Comparison of ENCODE assay signal across 10 cellular contexts in genomic region chr9:73154271-73154670, GRCh38. TPM values are rescaled to one million over a fixed set of nuclear protein-coding genes. Genes with fewer than 3 reads are reported as not detected.
DNase-seq lines count a peak whose midpoint lies in the region; ATAC-seq and TF ChIP-seq lines count a peak whose summit lies in the region.
"Had no signal": no experiment of that assay in that cellular context is flagged by ENCODE, and none has a peak within 500 bp of the region (broad histone marks: within the 10 kb centered on the region; RNA-seq: fewer than 3 reads in every experiment).

No MANE protein-coding gene starts in this region.

- CTCF ChIA-PET in SK-N-SH (lab: Yijun Ruan, JAX) = no interaction called here

- 30% methylated on average over 8 of the region's 8 CpGs for WGBS in SK-N-SH (ENCODE audit: low lambda C conversion rate)

- POLR2A ChIA-PET in SK-N-SH (lab: Yijun Ruan, JAX) = no interaction called here

- peak overlapping the region; percentile 99 for H3K27ac Mint-ChIP-seq in activated T-helper 17 cell treated with anti-CD3 and anti-CD28 coated beads, Interleukin-2, amount 50 U/mL, for 72 hours
- peak overlapping the region; percentile 56 to 92 for H3K27ac Mint-ChIP-seq in stimulated activated naive CD8-positive, alpha-beta T cell treated with anti-CD3 and anti-CD28 coated beads, Interleukin-15, amount 100 ng/mL, for 72 hours

- no peak for DNase-seq in SK-N-SH
- DNase-seq in foreskin fibroblast = no peak
- no peak for DNase-seq in stimulated activated naive CD8-positive, alpha-beta T cell treated with anti-CD3 and anti-CD28 coated beads, Interleukin-15, amount 100 ng/mL, for 72 hours
- no peak for DNase-seq in NCI-H748 treated with DMSO at 0.1 percent for 48 hours (lab: John Stamatoyannopoulos, UW)
- DNase-seq in NCI-H82 (lab: John Stamatoyannopoulos, UW) = no peak
- DNase-seq: stimulated activated CD4-positive, alpha-beta T cell treated with anti-CD3 and anti-CD28 coated beads, Interleukin-4, amount 100 ng/mL, for 4 hours had no signal

- H3K4me3 ChIP-seq in SK-N-SH (ENCODE audit: low read depth in 2 of 2, low read length in 1 of 2) = peak overlapping the region; percentile 48 to 71; a peak in 3 of 4 replicates
- H3K4me3 ChIP-seq in foreskin fibroblast (ENCODE audit: low read depth in 1 of 2, low read length in 2 of 2) = peak overlapping the region; percentile 70 to 72

- peaks cover 66% of the 10 kb centered on the region for H4K20me1 ChIP-seq in SK-N-SH (ENCODE audit: insufficient read depth)

- no peaks in the 10 kb centered on the region for H3K27me3 ChIP-seq in SK-N-SH (ENCODE audit: insufficient read depth)

- peaks cover 49% of the 10 kb centered on the region for H3K4me1 Mint-ChIP-seq in activated T-helper 17 cell treated with anti-CD3 and anti-CD28 coated beads, Interleukin-2, amount 50 U/mL, for 72 hours
- peaks cover 86% of the 10 kb centered on the region for H3K4me1 Mint-ChIP-seq in stimulated activated naive CD8-positive, alpha-beta T cell treated with anti-CD3 and anti-CD28 coated beads, Interleukin-15, amount 100 ng/mL, for 72 hours

- no peak overlapping the region for H2AFZ ChIP-seq in SK-N-SH (ENCODE audit: low read depth)

- H3K9me3 Mint-ChIP-seq in activated T-helper 17 cell treated with anti-CD3 and anti-CD28 coated beads, Interleukin-2, amount 50 U/mL, for 72 hours = no peaks in the 10 kb centered on the region
- H3K9me3 Mint-ChIP-seq in stimulated activated naive CD8-positive, alpha-beta T cell treated with anti-CD3 and anti-CD28 coated beads, Interleukin-15, amount 100 ng/mL, for 72 hours = no peaks in the 10 kb centered on the region

- H3F3A ChIP-seq in SK-N-SH (replicated peaks; ENCODE audit: insufficient read depth) = peaks cover 46% of the 10 kb centered on the region

- no peak for ATAC-seq in SK-N-SH treated with all-trans-retinoic acid at 6 μM for 48 hours
- peak; percentile 42 for ATAC-seq in activated T-helper 17 cell treated with anti-CD3 and anti-CD28 coated beads, Interleukin-2, amount 50 U/mL, for 72 hours (replicated peaks)
- no peak for ATAC-seq in stimulated activated naive CD8-positive, alpha-beta T cell treated with anti-CD3 and anti-CD28 coated beads, Interleukin-15, amount 100 ng/mL, for 72 hours
- ATAC-seq in HG03342 (IDR thresholded peaks at IDR 0.05; ENCODE audit: unreplicated experiment) = no peak

- peaks cover 90% of the 10 kb centered on the region for H3K79me2 ChIP-seq in SK-N-SH (ENCODE audit: insufficient read depth)

- peak overlapping the region; percentile 98 for H3K9ac ChIP-seq in SK-N-SH

- no peak for TF ChIP-seq EP300 in SK-N-SH (IDR thresholded peaks at IDR 0.05; ENCODE audit: borderline replicate concordance in 1 of 2, low read depth in 1 of 2, low read length in 1 of 2)

- peaks cover 11 to 55% of the 10 kb centered on the region in 2 experiments for H3K36me3 ChIP-seq in SK-N-SH (replicated peaks in 1 of 2; ENCODE audit: control insufficient read depth in 1 of 2, insufficient read depth in 2 of 2, low read length in 1 of 2)

- no peaks in the 10 kb centered on the region for H3K27me3 Mint-ChIP-seq in activated T-helper 17 cell treated with anti-CD3 and anti-CD28 coated beads, Interleukin-2, amount 50 U/mL, for 72 hours
- H3K27me3 Mint-ChIP-seq in stimulated activated naive CD8-positive, alpha-beta T cell treated with anti-CD3 and anti-CD28 coated beads, Interleukin-15, amount 100 ng/mL, for 72 hours = no peaks in the 10 kb centered on the region

- H3K27ac ChIP-seq in SK-N-SH (ENCODE audit: low read depth in 2 of 2, low read length in 1 of 2) = peak overlapping the region; percentile 53 to 95
- H3K27ac ChIP-seq: 22Rv1 had no signal

- no peaks in the 10 kb centered on the region for H3K9me3 ChIP-seq in SK-N-SH

- peaks cover 0 to 32% of the 10 kb centered on the region in 2 experiments; a peak in 2 of 4 replicates for H3K4me1 ChIP-seq in SK-N-SH (ENCODE audit: control insufficient read depth in 1 of 2, insufficient read depth in 2 of 2, low read depth in 1 of 2, low read length in 1 of 2)

- no peaks in the 10 kb centered on the region for H3K9me2 ChIP-seq in SK-N-SH

- peak overlapping the region; percentile 87 for H3K4me2 ChIP-seq in SK-N-SH

- TF ChIP-seq RAD21 in SK-N-SH (IDR thresholded peaks at IDR 0.05; ENCODE audit: low read length) = no peak

- H3K36me3 Mint-ChIP-seq in activated T-helper 17 cell treated with anti-CD3 and anti-CD28 coated beads, Interleukin-2, amount 50 U/mL, for 72 hours (ENCODE audit: low read depth) = peaks cover 31% of the 10 kb centered on the region

- H3K4me3 Mint-ChIP-seq in activated T-helper 17 cell treated with anti-CD3 and anti-CD28 coated beads, Interleukin-2, amount 50 U/mL, for 72 hours = peak overlapping the region; percentile 98
- H3K4me3 Mint-ChIP-seq in stimulated activated naive CD8-positive, alpha-beta T cell treated with anti-CD3 and anti-CD28 coated beads, Interleukin-15, amount 100 ng/mL, for 72 hours = peak overlapping the region; percentile 71 to 82

- TF ChIP-seq CTCF in SK-N-SH (IDR thresholded peaks at IDR 0.05) (no peak), foreskin fibroblast (IDR thresholded peaks at IDR 0.05; ENCODE audit: low read depth, low read length) (no peak)

TF ChIP-seq in SK-N-SH, 30 proteins besides CTCF, POLR2A, EP300 and RAD21 (continues in another document):
- TF ChIP-seq SIN3A (IDR thresholded peaks at IDR 0.05; ENCODE audit: borderline replicate concordance, low read depth, low read length) (no peak), ZBTB33 (IDR thresholded peaks at IDR 0.05; ENCODE audit: borderline replicate concordance, low read depth) (no peak), POLR2AphosphoS5 (IDR thresholded peaks at IDR 0.05; ENCODE audit: low read depth, low read length) (no peak), USF2 (IDR thresholded peaks at IDR 0.05; ENCODE audit: borderline replicate concordance, low read depth, low read length) (no peak), MXI1 (IDR thresholded peaks at IDR 0.05; ENCODE audit: low read depth, low read length) (no peak)

TF ChIP-seq in SK-N-SH treated with all-trans-retinoic acid at 6 μM for 48 hours, 23 proteins besides CTCF, POLR2A, EP300 and RAD21 (continues in another document):
- no peak for TF ChIP-seq TSHZ2 (CRISPR knock-in tag; IDR thresholded peaks at IDR 0.05)
- TF ChIP-seq ZNF565 (CRISPR knock-in tag; conservative IDR thresholded peaks at IDR 0.05; ENCODE audit: low read depth) = no peak
- no peak for TF ChIP-seq ZFP3 (CRISPR knock-in tag; IDR thresholded peaks at IDR 0.05)
- TF ChIP-seq CREB5 (CRISPR knock-in tag; IDR thresholded peaks at IDR 0.05; ENCODE audit: low read depth) = no peak
- TF ChIP-seq RARB (CRISPR knock-in tag; IDR thresholded peaks at IDR 0.05) = no peak
- TF ChIP-seq GLIS3 (CRISPR knock-in tag; IDR thresholded peaks at IDR 0.05) = no peak
- no peak for TF ChIP-seq ISL1 (CRISPR knock-in tag; IDR thresholded peaks at IDR 0.05)
- TF ChIP-seq ZNF8 (CRISPR knock-in tag; IDR thresholded peaks at IDR 0.05) = no peak
- TF ChIP-seq POU6F1 (CRISPR knock-in tag; IDR thresholded peaks at IDR 0.05; ENCODE audit: borderline replicate concordance, low read depth) = no peak
- no peak for TF ChIP-seq ZC3H10 (CRISPR knock-in tag; IDR thresholded peaks at IDR 0.05)

RNA-seq across cellular contexts. Expression of gene ANXA1, which starts 2.6 kb away (rescaled TPM):
- polyA plus RNA-seq in SK-N-SH (2012; rRNA removed) = 443 and 608 TPM in 2 replicates
- 640 and 748 TPM in 2 replicates for polyA plus RNA-seq in SK-N-SH (2012; cell fraction: cytosol; rRNA removed)
- 216 and 495 TPM in 2 replicates for polyA plus RNA-seq in SK-N-SH (2012; cell fraction: nucleus; rRNA removed)
- total RNA-seq in activated T-helper 17 cell treated with anti-CD3 and anti-CD28 coated beads, Interleukin-2, amount 50 U/mL, for 72 hours = 10 to 100 TPM; 50.3 to 57.1 TPM
